17 cellular contexts compared by ENCODE assay signal in genomic region chr1:172352435-172352834, GRCh38.
DNase-seq lines count a peak whose midpoint lies in the region; ATAC-seq, FAIRE-seq and TF ChIP-seq lines count a peak whose summit lies in the region.
"Had no signal": no experiment of that assay in that cellular context is flagged by ENCODE, and none has a peak within 500 bp of the region (broad histone marks: within the 10 kb centered on the region; RNA-seq: fewer than 3 reads in every experiment).

No MANE protein-coding gene starts in this region.

- CTCF ChIA-PET in MCF 10A (lab: Yijun Ruan, JAX) = interaction anchor here (0.7 to 2.4 kb wide), 7 partner anchors 8 to 573 kb away, joined by 3 to 10 read pairs (median 4); no protein-coding TSS in a partner anchor

- no TSS peak for BruUV-seq in MCF 10A (replicated peaks; lab: Mats Ljungman, UMichigan)

- H3K9me3 Mint-ChIP-seq in MCF 10A (ENCODE audit: unreplicated experiment) = peaks cover 10% of the 10 kb centered on the region

- H3K4me3 Mint-ChIP-seq in MCF 10A (ENCODE audit: unreplicated experiment) = no peak overlapping the region

- H3K27me3 ChIP-seq in breast epithelium = no peaks in the 10 kb centered on the region
- no peaks in the 10 kb centered on the region for H3K27me3 ChIP-seq in foreskin keratinocyte
- H3K27me3 ChIP-seq in gastrocnemius medialis = no peaks in the 10 kb centered on the region

- H3K36me3 Mint-ChIP-seq in MCF 10A (ENCODE audit: insufficient read depth, unreplicated experiment) = no peaks in the 10 kb centered on the region

- intact Hi-C loops in MCF 10A (cut with micrococcal nuclease) = loop anchor here (10.0 kb wide), 1 partner anchor 568 kb away; the partner anchor contains the start of gene METTL13
- intact Hi-C loops in breast epithelium (cut with DNase I; ENCODE audit: low total_unique reads) = no loop called here
- intact Hi-C loops in gastrocnemius medialis (cut with DNase I; ENCODE audit: low total_unique reads) = no loop called here

- H3K9me3 ChIP-seq in breast epithelium = no peaks in the 10 kb centered on the region
- no peaks in the 10 kb centered on the region for H3K9me3 ChIP-seq in gastrocnemius medialis

- peaks cover 58% of the 10 kb centered on the region for H3K4me1 Mint-ChIP-seq in MCF 10A (ENCODE audit: insufficient read depth, unreplicated experiment)

- H3K27ac ChIP-seq in breast epithelium = no peak overlapping the region
- no peak overlapping the region for H3K27ac ChIP-seq in foreskin keratinocyte
- no peak overlapping the region for H3K27ac ChIP-seq in gastrocnemius medialis

- no peak for FAIRE-seq in urothelium cell line (lab: Jason Lieb, UNC)
- FAIRE-seq: GM19239 had no signal

- H3K36me3 ChIP-seq in breast epithelium (no peaks in the 10 kb centered on the region), gastrocnemius medialis (no peaks in the 10 kb centered on the region)

- H3K4me3 ChIP-seq in breast epithelium (no peak overlapping the region), gastrocnemius medialis (no peak overlapping the region)

- H3K4me1 ChIP-seq in breast epithelium (no peaks in the 10 kb centered on the region), foreskin keratinocyte (peaks cover 24% of the 10 kb centered on the region), gastrocnemius medialis (no peaks in the 10 kb centered on the region)

- peak; percentile 76 for DNase-seq in MCF 10A (ENCODE audit: unreplicated experiment)
- no peak for DNase-seq in breast epithelium (ENCODE audit: low spot score in 2 of 2)
- peak; percentile 63 for DNase-seq in SW480 (ENCODE audit: low spot score)
- DNase-seq in foreskin keratinocyte = peak; percentile 58 to 78
- peak; percentile 43 for DNase-seq in urothelium cell line (ENCODE audit: low spot score)
- DNase-seq in gastrocnemius medialis = no peak
- no peak for DNase-seq in KG1 (lab: John Stamatoyannopoulos, UW)
- no peak for DNase-seq in GM19240 (ENCODE audit: insufficient read length, low spot score)
- DNase-seq: activated CD4-positive, alpha-beta T cell treated with anti-CD3 and anti-CD28 coated beads for 48 hours; activated naive CD4-positive, alpha-beta T cell treated with Interleukin-2 at 50 U/mL for 16 hours; DMS79 treated with DMSO at 0.1 percent for 48 hours; H7; NCI-H1417 treated with DMSO at 0.1 percent for 48 hours; NCI-H774; stimulated activated CD4-positive, alpha-beta T cell treated with anti-CD3 and anti-CD28 coated beads, Interleukin-2, amount 100 ng/mL, for 48 hours; stimulated activated naive CD4-positive, alpha-beta T cell treated with Interleukin-2 at 50 U/mL for 16 hours had no signal

- peak overlapping the region; percentile 73 for H3K27ac Mint-ChIP-seq in MCF 10A (ENCODE audit: low read depth, unreplicated experiment)

- TF ChIP-seq CTCF in MCF 10A (IDR thresholded peaks at IDR 0.05; ENCODE audit: unreplicated experiment) (no peak), breast epithelium (IDR thresholded peaks at IDR 0.05) (no peak), foreskin keratinocyte (conservative IDR thresholded peaks at IDR 0.05) (no peak), gastrocnemius medialis (IDR thresholded peaks at IDR 0.05 in 4 of 5, conservative IDR thresholded peaks at IDR 0.05 in 1 of 5) (no peak)

- H3K27me3 Mint-ChIP-seq in MCF 10A (ENCODE audit: insufficient read depth, unreplicated experiment) = no peaks in the 10 kb centered on the region

- TF ChIP-seq POLR2A in breast epithelium (IDR thresholded peaks at IDR 0.05) (no peak), gastrocnemius medialis (IDR thresholded peaks at IDR 0.05) (no peak)

- in situ Hi-C loops in gastrocnemius medialis (cut with MboI; ENCODE audit: low sequenced_read_pairs in 4 of 4) = no loop called here

- ATAC-seq in foreskin keratinocyte (peak; percentile 96), gastrocnemius medialis (no peak)

- POLR2A ChIA-PET in MCF 10A (lab: Yijun Ruan, JAX) = interaction anchor here (0.8 to 3.7 kb wide), 8 partner anchors 9 to 206 kb away, joined by 3 to 21 read pairs (median 4); no protein-coding TSS in a partner anchor

Comparison
In these comparisons a context has a peak if more than half of its experiments do, and no peak if none do; other contexts are left out.
1. DNase-seq: peak in MCF 10A (single experiment), SW480 (single experiment), foreskin keratinocyte (2 of 2) and urothelium cell line (single experiment); none in breast epithelium (0 of 2), gastrocnemius medialis (0 of 2), KG1 (single experiment) and GM19240 (single experiment).